ENCODE assay signal across 2 cellular contexts in genomic region chr11:119222891-119223290, GRCh38.
TF ChIP-seq lines count a peak whose summit lies in the region.

No MANE protein-coding gene starts in this region.

TF ChIP-seq in SK-N-SH, 30 proteins besides CTCF, POLR2A, EP300 and RAD21:
- TF ChIP-seq NRF1 (IDR thresholded peaks at IDR 0.05; ENCODE audit: low read depth, low read length) (no peak), IRF3 (IDR thresholded peaks at IDR 0.05; ENCODE audit: low read depth, low read length) (no peak), REST (IDR thresholded peaks at IDR 0.05; ENCODE audit: low read depth, low read length) (no peak), PBX3 (IDR thresholded peaks at IDR 0.05) (no peak), SIN3A (IDR thresholded peaks at IDR 0.05; ENCODE audit: borderline replicate concordance, low read depth, low read length) (no peak), CHD2 (IDR thresholded peaks at IDR 0.05; ENCODE audit: low read length, partially characterized antibody) (no peak), USF1 (IDR thresholded peaks at IDR 0.05; ENCODE audit: borderline replicate concordance, low read depth) (no peak), RXRA (IDR thresholded peaks at IDR 0.05; ENCODE audit: borderline replicate concordance, low read depth) (no peak), ZBTB33 (IDR thresholded peaks at IDR 0.05; ENCODE audit: borderline replicate concordance, low read depth) (no peak), MXI1 (IDR thresholded peaks at IDR 0.05; ENCODE audit: low read depth, low read length) (no peak), SMC3 (IDR thresholded peaks at IDR 0.05; ENCODE audit: low read depth, low read length) (no peak), RCOR1 (IDR thresholded peaks at IDR 0.05; ENCODE audit: low read length) (no peak), MAX (IDR thresholded peaks at IDR 0.05; ENCODE audit: low read depth) (no peak), TCF12 (IDR thresholded peaks at IDR 0.05) (no peak), NFIC (IDR thresholded peaks at IDR 0.05; ENCODE audit: borderline replicate concordance) (no peak), GATA2 (CRISPR knock-in tag; IDR thresholded peaks at IDR 0.05) (no peak), TAF1 (IDR thresholded peaks at IDR 0.05; ENCODE audit: borderline replicate concordance, low read depth, low read length) (no peak)

TF ChIP-seq in SK-N-SH treated with all-trans-retinoic acid at 6 μM for 48 hours, 23 proteins besides CTCF, POLR2A, EP300 and RAD21:
- TF ChIP-seq PATZ1 (CRISPR knock-in tag; IDR thresholded peaks at IDR 0.05; ENCODE audit: borderline replicate concordance) (no peak), BACH2 (CRISPR knock-in tag; IDR thresholded peaks at IDR 0.05; ENCODE audit: borderline replicate concordance) (no peak), ZFP3 (CRISPR knock-in tag; IDR thresholded peaks at IDR 0.05) (no peak), SNAI2 (CRISPR knock-in tag; IDR thresholded peaks at IDR 0.05) (no peak), TOX (CRISPR knock-in tag; IDR thresholded peaks at IDR 0.05; ENCODE audit: borderline replicate concordance) (no peak), ZNF565 (CRISPR knock-in tag; conservative IDR thresholded peaks at IDR 0.05; ENCODE audit: low read depth) (no peak), CSDC2 (CRISPR knock-in tag; IDR thresholded peaks at IDR 0.05) (no peak), ISL1 (CRISPR knock-in tag; IDR thresholded peaks at IDR 0.05) (no peak), ZFP30 (CRISPR knock-in tag; IDR thresholded peaks at IDR 0.05) (no peak), ZNF70 (CRISPR knock-in tag; IDR thresholded peaks at IDR 0.05) (no peak), CREB5 (CRISPR knock-in tag; IDR thresholded peaks at IDR 0.05; ENCODE audit: low read depth) (no peak), POU6F1 (CRISPR knock-in tag; IDR thresholded peaks at IDR 0.05; ENCODE audit: borderline replicate concordance, low read depth) (no peak), GLIS3 (CRISPR knock-in tag; IDR thresholded peaks at IDR 0.05) (no peak), ZC3H10 (CRISPR knock-in tag; IDR thresholded peaks at IDR 0.05) (no peak), PPARA (CRISPR knock-in tag; IDR thresholded peaks at IDR 0.05; ENCODE audit: borderline replicate concordance) (no peak)
TF ChIP-seq in SK-N-SH treated with all-trans-retinoic acid at 6 μM for 48 hours: peak in this region for 0.
